16 cellular contexts compared by ENCODE assay signal in the genomic region with DNA sequence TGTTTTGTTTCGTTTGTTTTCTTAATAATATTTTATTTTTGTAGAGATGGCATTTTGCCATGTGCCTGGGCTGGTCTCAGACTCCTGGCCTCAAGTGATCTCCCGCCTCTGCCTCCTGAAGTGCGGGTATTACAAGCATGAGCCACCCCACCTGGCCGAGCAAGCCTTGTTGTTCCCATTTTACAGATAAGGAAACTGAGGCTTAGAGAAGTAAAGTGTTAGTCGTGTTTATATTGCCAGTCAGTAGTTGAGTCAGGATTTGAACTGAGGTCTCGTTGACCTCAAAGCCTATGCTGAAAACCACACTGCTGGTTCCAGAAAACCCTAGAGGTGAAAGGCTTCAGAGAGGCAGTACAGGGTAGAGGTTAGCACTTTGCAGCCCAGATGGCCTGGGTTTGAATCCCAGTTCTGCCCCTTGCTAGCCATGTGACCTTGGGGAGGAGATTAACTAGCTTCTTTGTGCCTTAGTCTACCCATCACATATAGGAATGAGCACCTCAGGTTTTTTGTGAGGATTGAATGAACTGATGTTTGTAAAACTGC.
DNase-seq lines count a peak whose midpoint lies in the region; FAIRE-seq and TF ChIP-seq lines count a peak whose summit lies in the region.
"Had no signal": no experiment of that assay in that cellular context is flagged by ENCODE, and none has a peak within 500 bp of the region (broad histone marks: within the 10 kb centered on the region; RNA-seq: fewer than 3 reads in every experiment).

No MANE protein-coding gene starts in this region.

- H3K27ac ChIP-seq in HL-60 (replicated peaks), result peak overlapping the region; percentile 53; the same call in 1 of the 2 replicates
- H3K27ac ChIP-seq in kidney (ENCODE audit: low read depth in 2 of 2, low read length in 2 of 2), result peak overlapping the region; percentile 29 to 41
- peak overlapping the region; percentile 46 for H3K27ac ChIP-seq in stomach smooth muscle (ENCODE audit: low read length)
- H3K27ac ChIP-seq: KMS-11 had no signal

- H3K27me3 ChIP-seq in HL-60 (ENCODE audit: insufficient read depth, poor library complexity, severe bottlenecking), result no peaks in the 10 kb centered on the region
- H3K27me3 ChIP-seq in Loucy (ENCODE audit: insufficient read depth, low read length, poor library complexity, severe bottlenecking), result no peaks in the 10 kb centered on the region
- no peaks in the 10 kb centered on the region for H3K27me3 ChIP-seq in stomach smooth muscle (ENCODE audit: control insufficient read depth in 1 of 2, insufficient read depth in 2 of 2, low read length in 2 of 2)

- peaks cover 4% of the 10 kb centered on the region; the same call in 1 of the 2 replicates for H3F3A ChIP-seq in Loucy (ENCODE audit: low read depth)

- no peaks in the 10 kb centered on the region for H3K79me2 ChIP-seq in Loucy (ENCODE audit: insufficient read depth, low read length)

- TF ChIP-seq CTCF in HL-60 (IDR thresholded peaks at IDR 0.05; ENCODE audit: insufficient read depth, low read length) (no peak), Loucy (conservative IDR thresholded peaks at IDR 0.05; ENCODE audit: low read length) (no peak), kidney (IDR thresholded peaks at IDR 0.05; ENCODE audit: borderline replicate concordance, extremely low read depth, insufficient read depth) (no peak)

- H3K4me3 ChIP-seq in HL-60 (replicated peaks; ENCODE audit: insufficient read depth, low read length), result no peak overlapping the region
- no peak overlapping the region for H3K4me3 ChIP-seq in Loucy (ENCODE audit: low read length, poor library complexity, severe bottlenecking)
- no peak overlapping the region for H3K4me3 ChIP-seq in kidney (ENCODE audit: low read length in 2 of 2)
- no peak overlapping the region for H3K4me3 ChIP-seq in stomach smooth muscle (ENCODE audit: low read length in 2 of 2)

- DNase-seq in HL-60 (ENCODE audit: low read depth in 1 of 2, low spot score in 1 of 2) (no peak), kidney (peak; percentile 47), DMS53 (lab: John Stamatoyannopoulos, UW) (no peak), T-helper 1 cell (no peak), frontal cortex (ENCODE audit: low spot score in 2 of 2) (no peak)
- DNase-seq: ACHN, DMS79 treated with DMSO at 0.1 percent for 48 hours, NCI-H1417 treated with DMSO at 0.1 percent for 48 hours, NCI-H187 treated with DMSO at 0.1 percent for 48 hours, PC-3, RPMI8226, SIG-M5 had no signal

- FAIRE-seq in kidney (lab: Jason Lieb, UNC), result no peak
- FAIRE-seq in frontal cortex (lab: Jason Lieb, UNC), result no peak
- FAIRE-seq: H54 had no signal

- H3K4me1 ChIP-seq in Loucy (ENCODE audit: insufficient read depth, low read length, poor library complexity, severe bottlenecking) (peaks cover 33% of the 10 kb centered on the region), kidney (ENCODE audit: control insufficient read depth in 1 of 2, insufficient read depth in 1 of 2, low read depth in 1 of 2, low read length in 2 of 2) (no peaks in the 10 kb centered on the region), stomach smooth muscle (ENCODE audit: control insufficient read depth, insufficient read depth, low read length) (peaks cover 32% of the 10 kb centered on the region)

- peak overlapping the region; percentile 57 for H3K4me2 ChIP-seq in Loucy (ENCODE audit: low read depth, low read length, poor library complexity, severe bottlenecking)
- H3K4me2 ChIP-seq: KMS-11 had no signal

- H3K9ac ChIP-seq in Loucy (ENCODE audit: low read depth, low read length, poor library complexity, severe bottlenecking) (peak overlapping the region; percentile 43), kidney (ENCODE audit: low read length in 2 of 2) (peak overlapping the region in 1 of 2 donors; percentile 12), stomach smooth muscle (ENCODE audit: low read length in 2 of 2) (no peak overlapping the region)
- H3K9ac ChIP-seq: KMS-11 had no signal

- no peaks in the 10 kb centered on the region for H3K9me2 ChIP-seq in Loucy (replicated peaks; ENCODE audit: low read depth, low read length)

- H3K36me3 ChIP-seq in Loucy (ENCODE audit: insufficient read depth, low read length), result peaks cover 56% of the 10 kb centered on the region; the same call in 1 of the 2 replicates
- peaks cover 11 to 23% of the 10 kb centered on the region in 2 donors for H3K36me3 ChIP-seq in kidney (ENCODE audit: control insufficient read depth in 1 of 2, insufficient read depth in 2 of 2, low read length in 2 of 2)
- peaks cover 28 to 32% of the 10 kb centered on the region in 2 donors for H3K36me3 ChIP-seq in stomach smooth muscle (ENCODE audit: control insufficient read depth in 2 of 2, insufficient read depth in 2 of 2, low read length in 2 of 2)

- intact Hi-C loops in kidney (cut with DNase I), result loop anchor here (10.0 kb wide), 1 partner anchor 356 kb away; no protein-coding TSS in a partner anchor

- no peaks in the 10 kb centered on the region for H4K20me1 ChIP-seq in Loucy (ENCODE audit: insufficient read depth, low read length, poor library complexity, severe bottlenecking)

- H2AFZ ChIP-seq in Loucy (ENCODE audit: low read length), result no peak overlapping the region

- H3K9me3 ChIP-seq in Loucy (ENCODE audit: insufficient read depth, low read depth, low read length) (peaks cover 14% of the 10 kb centered on the region; the same call in 1 of the 2 replicates), kidney (ENCODE audit: control insufficient read depth in 1 of 2, low read length in 2 of 2) (peaks cover 0 to 3% of the 10 kb centered on the region in 2 donors), stomach smooth muscle (ENCODE audit: control insufficient read depth in 2 of 2, low read length in 2 of 2) (peaks cover 3 to 4% of the 10 kb centered on the region in 2 donors)
